28 cellular contexts compared by ENCODE assay signal in genomic region chr20:34990231-34990630, GRCh38.
"Had no signal": no experiment of that assay in that cellular context is flagged by ENCODE, and none has a peak within 500 bp of the region (broad histone marks: within the 10 kb centered on the region; RNA-seq: fewer than 3 reads in every experiment).

No MANE protein-coding gene starts in this region.

- H3K9me3 Mint-ChIP-seq: activated CD4-positive, alpha-beta memory T cell treated with anti-CD3 and anti-CD28 coated beads, Interleukin-2, amount 10 ng/mL, durations not matched to agents 7 days and 5 days; activated naive CD4-positive, alpha-beta T cell treated with anti-CD3 and anti-CD28 coated beads, Interleukin-2, amount 50 U/mL, for 24 hours; activated naive CD8-positive, alpha-beta T cell treated with anti-CD3 and anti-CD28 coated beads, Interleukin-2, amount 10 ng/mL, durations not matched to agents 7 days and 5 days; activated T-helper 2 cell treated with anti-CD3 and anti-CD28 coated beads, Interferon-gamma antibody, Interleukin-2, Interleukin-4, amounts not matched to agents 10 μg/mL and 5 μg/mL and 100 μg/mL, durations not matched to agents 14 hours and 24 hours and 36 hours had no signal

- H3K36me3 Mint-ChIP-seq: activated CD8-positive, alpha-beta memory T cell treated with anti-CD3 and anti-CD28 coated beads, Interleukin-2, amount 10 ng/mL, durations not matched to agents 7 days and 5 days; activated naive CD4-positive, alpha-beta T cell treated with anti-CD3 and anti-CD28 coated beads, Interleukin-2, amount 50 U/mL, for 24 hours; activated naive CD8-positive, alpha-beta T cell treated with anti-CD3 and anti-CD28 coated beads, Interleukin-2, amount 10 ng/mL, durations not matched to agents 7 days and 5 days had no signal

- H3K4me1 ChIP-seq: ascending aorta, SJCRH30 had no signal

- H3K27ac ChIP-seq: ascending aorta, cardiac muscle cell, SJCRH30, SK-N-MC, WERI-Rb-1 had no signal

- H3K27me3 Mint-ChIP-seq: activated CD4-positive, alpha-beta memory T cell treated with anti-CD3 and anti-CD28 coated beads, Interleukin-2, amount 10 ng/mL, durations not matched to agents 7 days and 5 days; activated naive CD4-positive, alpha-beta T cell treated with anti-CD3 and anti-CD28 coated beads, Interleukin-2, amount 50 U/mL, for 24 hours; activated naive CD8-positive, alpha-beta T cell treated with anti-CD3 and anti-CD28 coated beads, Interleukin-2, amount 10 ng/mL, durations not matched to agents 7 days and 5 days had no signal

- H3K27ac Mint-ChIP-seq: activated CD4-positive, alpha-beta memory T cell treated with anti-CD3 and anti-CD28 coated beads, Interleukin-2, amount 10 ng/mL, durations not matched to agents 7 days and 5 days; activated CD8-positive, alpha-beta memory T cell treated with anti-CD3 and anti-CD28 coated beads, Interleukin-2, amount 10 ng/mL, durations not matched to agents 7 days and 5 days; activated naive CD4-positive, alpha-beta T cell treated with anti-CD3 and anti-CD28 coated beads, Interleukin-2, amount 50 U/mL, for 24 hours; activated naive CD8-positive, alpha-beta T cell treated with anti-CD3 and anti-CD28 coated beads, Interleukin-2, amount 10 ng/mL, durations not matched to agents 7 days and 5 days; activated T-helper 2 cell treated with anti-CD3 and anti-CD28 coated beads, Interferon-gamma antibody, Interleukin-2, Interleukin-4, amounts not matched to agents 10 μg/mL and 5 μg/mL and 100 μg/mL, durations not matched to agents 14 hours and 24 hours and 36 hours had no signal

- H3K27me3 ChIP-seq: ascending aorta, cardiac muscle cell, SJCRH30 had no signal

- DNase-seq: activated CD4-positive, alpha-beta memory T cell treated with anti-CD3 and anti-CD28 coated beads, Interleukin-2, amount 10 ng/mL, durations not matched to agents 7 days and 5 days; activated CD4-positive, alpha-beta T cell treated with anti-CD3 and anti-CD28 coated beads for 1 hour; activated CD4-positive, alpha-beta T cell treated with anti-CD3 and anti-CD28 coated beads for 48 hours; activated CD4-positive, CD25-positive, alpha-beta regulatory T cell; activated CD8-positive, alpha-beta memory T cell treated with anti-CD3 and anti-CD28 coated beads for 24 hours; activated CD8-positive, alpha-beta memory T cell treated with anti-CD3 and anti-CD28 coated beads, Interleukin-2, amount 10 ng/mL, durations not matched to agents 7 days and 5 days; activated CD8-positive, alpha-beta memory T cell treated with anti-CD3 and anti-CD28 coated beads, Interleukin-2, amount 50 U/mL, for 48 hours; activated gamma-delta T cell; activated naive CD4-positive, alpha-beta T cell treated with Interleukin-2 at 50 U/mL for 16 hours; activated naive CD8-positive, alpha-beta T cell treated with anti-CD3 and anti-CD28 coated beads, Interleukin-2, amount 10 ng/mL, durations not matched to agents 7 days and 5 days; amygdala; NCI-H1105; NCI-H1417 treated with DMSO at 0.1 percent for 48 hours; NCI-H1694; NCI-H1930; NCI-H2081 treated with DMSO at 0.1 percent for 48 hours; NCI-H345; NCI-H524 treated with DMSO at 0.1 percent for 48 hours; NK-92 treated with Interleukin-12 subunit alpha and Interleukin-12 subunit beta, amount 100 ng/mL, for 24 hours; SHP77; SJCRH30; T1000; WERI-Rb-1 had no signal

- H3K4me3 ChIP-seq: ascending aorta, cardiac muscle cell, SJCRH30, SK-N-MC had no signal

- H3K4me1 Mint-ChIP-seq: activated CD4-positive, alpha-beta memory T cell treated with anti-CD3 and anti-CD28 coated beads, Interleukin-2, amount 10 ng/mL, durations not matched to agents 7 days and 5 days; activated CD8-positive, alpha-beta memory T cell treated with anti-CD3 and anti-CD28 coated beads, Interleukin-2, amount 10 ng/mL, durations not matched to agents 7 days and 5 days; activated naive CD4-positive, alpha-beta T cell treated with anti-CD3 and anti-CD28 coated beads, Interleukin-2, amount 50 U/mL, for 24 hours; activated naive CD8-positive, alpha-beta T cell treated with anti-CD3 and anti-CD28 coated beads, Interleukin-2, amount 10 ng/mL, durations not matched to agents 7 days and 5 days had no signal

- H3K9me3 ChIP-seq: ascending aorta, SJCRH30 had no signal

- H3K4me3 Mint-ChIP-seq: activated CD4-positive, alpha-beta memory T cell treated with anti-CD3 and anti-CD28 coated beads, Interleukin-2, amount 10 ng/mL, durations not matched to agents 7 days and 5 days; activated CD8-positive, alpha-beta memory T cell treated with anti-CD3 and anti-CD28 coated beads, Interleukin-2, amount 10 ng/mL, durations not matched to agents 7 days and 5 days; activated naive CD4-positive, alpha-beta T cell treated with anti-CD3 and anti-CD28 coated beads, Interleukin-2, amount 50 U/mL, for 24 hours; activated naive CD8-positive, alpha-beta T cell treated with anti-CD3 and anti-CD28 coated beads, Interleukin-2, amount 10 ng/mL, durations not matched to agents 7 days and 5 days had no signal
